Comparison of ENCODE assay signal across 21 cellular contexts in genomic region chr15:55564347-55565145, GRCh38. TPM values are rescaled to one million over a fixed set of nuclear protein-coding genes. Genes with fewer than 3 reads are reported as not detected.
A peak's percentile ranks its signal among the peaks of the same experiment; 100 is the strongest.
DNase-seq lines count a peak whose midpoint lies in the region; ATAC-seq, FAIRE-seq and TF ChIP-seq lines count a peak whose summit lies in the region.
"Had no signal": no experiment of that assay in that cellular context is flagged by ENCODE, and none has a peak within 500 bp of the region (broad histone marks: within the 10 kb centered on the region; RNA-seq: fewer than 3 reads in every experiment).

No MANE protein-coding gene starts in this region.

- H3K4me3 Mint-ChIP-seq in neural crest cell = no peak overlapping the region
- no peak overlapping the region for H3K4me3 Mint-ChIP-seq in stimulated activated effector memory CD8-positive, alpha-beta T cell treated with anti-CD3 and anti-CD28 coated beads, Interleukin-12 subunit alpha, Interleukin-12 subunit beta, amount 100 ng/mL, for 72 hours
- H3K4me3 Mint-ChIP-seq: activated naive CD8-positive, alpha-beta T cell treated with anti-CD3 and anti-CD28 coated beads, Interleukin-2, amount 10 ng/mL, durations not matched to agents 7 days and 5 days; activated T-cell treated with anti-CD3 and anti-CD28 coated beads, Interleukin-2, amount 50 U/mL, for 4 hours had no signal

- no peak overlapping the region for H3K27ac Mint-ChIP-seq in neural crest cell (ENCODE audit: unreplicated experiment)
- no peak overlapping the region for H3K27ac Mint-ChIP-seq in stimulated activated effector memory CD8-positive, alpha-beta T cell treated with anti-CD3 and anti-CD28 coated beads, Interleukin-12 subunit alpha, Interleukin-12 subunit beta, amount 100 ng/mL, for 72 hours
- H3K27ac Mint-ChIP-seq: activated naive CD8-positive, alpha-beta T cell treated with anti-CD3 and anti-CD28 coated beads, Interleukin-2, amount 10 ng/mL, durations not matched to agents 7 days and 5 days had no signal

- H3K36me3 Mint-ChIP-seq in neural crest cell (ENCODE audit: low read depth) = peaks cover 53% of the 10 kb centered on the region
- H3K36me3 Mint-ChIP-seq in stimulated activated effector memory CD8-positive, alpha-beta T cell treated with anti-CD3 and anti-CD28 coated beads, Interleukin-12 subunit alpha, Interleukin-12 subunit beta, amount 100 ng/mL, for 72 hours = no peaks in the 10 kb centered on the region
- H3K36me3 Mint-ChIP-seq: activated naive CD8-positive, alpha-beta T cell treated with anti-CD3 and anti-CD28 coated beads, Interleukin-2, amount 10 ng/mL, durations not matched to agents 7 days and 5 days had no signal

- H3K4me2 ChIP-seq in Loucy (ENCODE audit: low read depth, low read length, poor library complexity, severe bottlenecking) (no peak overlapping the region), K562 (ENCODE audit: insufficient read depth, low read length) (no peak overlapping the region)

- H3K27me3 Mint-ChIP-seq in neural crest cell (ENCODE audit: low read depth) = no peaks in the 10 kb centered on the region

- TF ChIP-seq EP300 in K562 (IDR thresholded peaks at IDR 0.05; ENCODE audit: low read length) = no peak
- TF ChIP-seq EP300 in gastroesophageal sphincter (IDR thresholded peaks at IDR 0.05) = no peak

- no peaks in the 10 kb centered on the region for H3F3A ChIP-seq in Loucy (ENCODE audit: low read depth)

- no peaks in the 10 kb centered on the region for H3K4me1 Mint-ChIP-seq in neural crest cell
- no peaks in the 10 kb centered on the region for H3K4me1 Mint-ChIP-seq in stimulated activated effector memory CD8-positive, alpha-beta T cell treated with anti-CD3 and anti-CD28 coated beads, Interleukin-12 subunit alpha, Interleukin-12 subunit beta, amount 100 ng/mL, for 72 hours
- H3K4me1 Mint-ChIP-seq: activated naive CD8-positive, alpha-beta T cell treated with anti-CD3 and anti-CD28 coated beads, Interleukin-2, amount 10 ng/mL, durations not matched to agents 7 days and 5 days had no signal

- H3K9me2 ChIP-seq in Loucy (replicated peaks; ENCODE audit: low read depth, low read length) = no peaks in the 10 kb centered on the region

- H3K27ac ChIP-seq in K562 (ENCODE audit: extremely low read depth, low read depth, low read length) (no peak overlapping the region), gastroesophageal sphincter (no peak overlapping the region)
- H3K27ac ChIP-seq: heart right ventricle, psoas muscle, RWPE1, suprapubic skin had no signal

- TF ChIP-seq POLR2A in K562 (conservative IDR thresholded peaks at IDR 0.05) = no peak
- no peak for TF ChIP-seq POLR2A in gastroesophageal sphincter (IDR thresholded peaks at IDR 0.05)

- CTCF ChIA-PET in K562 (lab: Yijun Ruan, JAX; ENCODE audit: low intra/inter-chr PET ratio) = no interaction called here

- H3K36me3 ChIP-seq in Loucy (ENCODE audit: insufficient read depth, low read length) (no peaks in the 10 kb centered on the region), K562 (ENCODE audit: control insufficient read depth, insufficient read depth, low read length) (no peaks in the 10 kb centered on the region), gastroesophageal sphincter (no peaks in the 10 kb centered on the region)
- H3K36me3 ChIP-seq: heart right ventricle, suprapubic skin had no signal

- H3K9me3 Mint-ChIP-seq in neural crest cell = peaks cover 24% of the 10 kb centered on the region
- no peaks in the 10 kb centered on the region for H3K9me3 Mint-ChIP-seq in stimulated activated effector memory CD8-positive, alpha-beta T cell treated with anti-CD3 and anti-CD28 coated beads, Interleukin-12 subunit alpha, Interleukin-12 subunit beta, amount 100 ng/mL, for 72 hours

- peak; percentile 87 for ATAC-seq in K562
- no peak for ATAC-seq in gastroesophageal sphincter
- ATAC-seq in stimulated activated effector memory CD8-positive, alpha-beta T cell treated with anti-CD3 and anti-CD28 coated beads, Interleukin-12 subunit alpha, Interleukin-12 subunit beta, amount 100 ng/mL, for 72 hours = no peak
- ATAC-seq: activated T-cell treated with anti-CD3 and anti-CD28 coated beads, Interleukin-2, amount 50 U/mL, for 4 hours; heart right ventricle; left colon; psoas muscle had no signal

- no peaks in the 10 kb centered on the region for H4K20me1 ChIP-seq in Loucy (ENCODE audit: insufficient read depth, low read length, poor library complexity, severe bottlenecking)
- H4K20me1 ChIP-seq in K562 (replicated peaks; ENCODE audit: control insufficient read depth, insufficient read depth, low read length) = no peaks in the 10 kb centered on the region

- H3K79me2 ChIP-seq in Loucy (ENCODE audit: insufficient read depth, low read length) (no peaks in the 10 kb centered on the region), K562 (ENCODE audit: control insufficient read depth, insufficient read depth, low read length) (no peaks in the 10 kb centered on the region)

- no peaks in the 10 kb centered on the region for H3K9me1 ChIP-seq in K562 (ENCODE audit: control insufficient read depth, insufficient read depth, low read length)

- DNase-seq in GM12864 (ENCODE audit: low read depth) (no peak), K562 (ENCODE audit: extremely low read depth in 1 of 4, low spot score in 3 of 4) (peak in 1 of 4 experiments; percentile 10), neural crest cell (ENCODE audit: low read depth, low spot score) (no peak), SIG-M5 treated with dmso at 0.1 percent for 504 hours (lab: John Stamatoyannopoulos, UW; ENCODE audit: unreplicated experiment) (no peak)
- DNase-seq in stimulated activated effector memory CD8-positive, alpha-beta T cell treated with anti-CD3 and anti-CD28 coated beads, Interleukin-12 subunit alpha, Interleukin-12 subunit beta, amount 100 ng/mL, for 72 hours (ENCODE audit: low spot score in 2 of 2) = no peak
- DNase-seq: activated CD4-positive, alpha-beta T cell treated with anti-CD3 and anti-CD28 coated beads, Interleukin-2, amount 50 U/mL, for 1 hour; activated naive CD8-positive, alpha-beta T cell treated with anti-CD3 and anti-CD28 coated beads, Interleukin-2, amount 10 ng/mL, durations not matched to agents 7 days and 5 days; activated T-cell treated with anti-CD3 and anti-CD28 coated beads, Interleukin-2, amount 50 U/mL, for 4 hours; C1 segment of cervical spinal cord; EL; heart right ventricle; left colon; NCI-H1417 treated with DMSO at 0.1 percent for 48 hours; NCI-H510A; psoas muscle had no signal

- H3K9me3 ChIP-seq in Loucy (ENCODE audit: insufficient read depth, low read depth, low read length) = no peaks in the 10 kb centered on the region; the same call in 1 of the 2 replicates
- H3K9me3 ChIP-seq in K562 (replicated peaks; ENCODE audit: control insufficient read depth, insufficient read depth, low read depth, low read length) = no peaks in the 10 kb centered on the region
- H3K9me3 ChIP-seq in gastroesophageal sphincter = peaks cover 0 to 18% (median 0%) of the 10 kb centered on the region in 3 donors
- H3K9me3 ChIP-seq: suprapubic skin had no signal

- FAIRE-seq in K562 (lab: Jason Lieb, UNC) = no peak
- FAIRE-seq: endothelial cell of umbilical vein had no signal

- in situ Hi-C loops in K562 (cut with MboI) = no loop called here

- peak; percentile 15 for TF ChIP-seq CTCF in GM12864 (IDR thresholded peaks at IDR 0.05; ENCODE audit: low read depth, low read length, missing control alignments)
- TF ChIP-seq CTCF in Loucy (conservative IDR thresholded peaks at IDR 0.05; ENCODE audit: low read length) = peak; percentile 44
- TF ChIP-seq CTCF in K562 (IDR thresholded peaks at IDR 0.05 in 2 of 3, conservative IDR thresholded peaks at IDR 0.05 in 1 of 3; ENCODE audit: insufficient read depth in 2 of 3, low read depth in 1 of 3, low read length in 3 of 3) = peak; percentile 13 to 41 (median 32); a peak in 2 of 6 replicates
- peak; percentile 23 for TF ChIP-seq CTCF in neural crest cell (conservative IDR thresholded peaks at IDR 0.05)
- TF ChIP-seq CTCF in gastroesophageal sphincter (IDR thresholded peaks at IDR 0.05) = no peak

- POLR2A ChIA-PET in K562 (lab: Yijun Ruan, JAX) = no interaction called here

- H3K9ac ChIP-seq in Loucy (ENCODE audit: low read depth, low read length, poor library complexity, severe bottlenecking) (no peak overlapping the region), K562 (ENCODE audit: insufficient read depth in 1 of 2, low read depth in 2 of 2, low read length in 2 of 2) (no peak overlapping the region)

- intact Hi-C loops in K562 (cut with micrococcal nuclease) = no loop called here

- H3K27me3 ChIP-seq in Loucy (ENCODE audit: insufficient read depth, low read length, poor library complexity, severe bottlenecking) = no peaks in the 10 kb centered on the region
- H3K27me3 ChIP-seq in K562 (ENCODE audit: control insufficient read depth in 2 of 2, insufficient read depth in 2 of 2, low read length in 2 of 2) = no peaks in the 10 kb centered on the region
- H3K27me3 ChIP-seq in gastroesophageal sphincter = no peaks in the 10 kb centered on the region
- H3K27me3 ChIP-seq: heart right ventricle, suprapubic skin had no signal

- peaks cover 8% of the 10 kb centered on the region for H3K4me1 ChIP-seq in Loucy (ENCODE audit: insufficient read depth, low read length, poor library complexity, severe bottlenecking)
- no peaks in the 10 kb centered on the region for H3K4me1 ChIP-seq in K562 (replicated peaks in 1 of 2; ENCODE audit: control insufficient read depth in 2 of 2, insufficient read depth in 2 of 2, low read length in 2 of 2)
- no peaks in the 10 kb centered on the region for H3K4me1 ChIP-seq in gastroesophageal sphincter
- H3K4me1 ChIP-seq: heart right ventricle, psoas muscle, suprapubic skin had no signal

- H3K4me3 ChIP-seq in GM12864 (ENCODE audit: low read depth, low read length) (no peak overlapping the region), Loucy (ENCODE audit: low read length, poor library complexity, severe bottlenecking) (no peak overlapping the region), K562 (no peak overlapping the region), gastroesophageal sphincter (no peak overlapping the region)
- H3K4me3 ChIP-seq: heart right ventricle, psoas muscle, suprapubic skin had no signal

- WGBS in K562 (ENCODE audit: insufficient coverage, low coverage, missing lambda C conversion rate) = 8% methylated on average over 2 of the region's 2 CpGs
- 87 to 100% methylated on average over 2 of the region's 2 CpGs for WGBS in gastroesophageal sphincter (ENCODE audit: low coverage in 1 of 2), 2 donors

- H2AFZ ChIP-seq in Loucy (ENCODE audit: low read length) (no peak overlapping the region), K562 (ENCODE audit: low read depth, low read length) (no peak overlapping the region)

- no TSS peak for BruUV-seq in K562 (replicated peaks; lab: Mats Ljungman, UMichigan)

- no peak for TF ChIP-seq RAD21 in K562 (CRISPR knock-in tag; conservative IDR thresholded peaks at IDR 0.05 in 1 of 2, IDR thresholded peaks at IDR 0.05 in 1 of 2)

RNA-seq across cellular contexts. Expression of gene PYGO1, which starts 23.6 kb away (rescaled TPM):
- not detected in 2 replicates for total RNA-seq in K562 (2011; cell fraction: chromatin; rRNA removed; ENCODE audit: low replicate concordance)
- total RNA-seq in K562 (2011; cell fraction: nucleolus; rRNA removed) = not detected in 2 replicates
- not detected in 2 replicates for total RNA-seq in K562 (2011; cell fraction: nucleoplasm; rRNA removed)
- total RNA-seq in K562 (2014; rRNA removed) (not detected in 2 replicates), K562 (2014; rRNA removed; fragmentation: Illumina TruSeq; extraction: Trizol) (0.04 TPM in 1 of 2 replicates, not detected in the other), K562 (2015; rRNA removed; fragmentation: Illumina TruSeq; extraction: Trizol) (not detected in 2 replicates), K562 (2021) (0.07 TPM in 1 of 2 replicates, not detected in the other), neural crest cell (32.2 and 35.4 TPM in 2 replicates), gastroesophageal sphincter (10 to 100 TPM; 17.3 to 22.2 (median 20.9) TPM)
- polyA plus RNA-seq in K562 (2011; rRNA removed) (0.04 TPM in 1 of 2 replicates, not detected in the other), K562 (2014; fragmentation: Illumina TruSeq; extraction: Trizol) (not detected in 2 replicates), K562 (2014; fragmentation: Nextera tagmentation; extraction: Ambion mirVana) (under 1 TPM in 1 of 2 experiments, not detected in 1; under 0.01 TPM), K562 (2014; rRNA removed) (0.01 TPM in 1 of 2 replicates, not detected in the other)
- not detected in 2 replicates for polyA plus RNA-seq in K562 (2011; cell fraction: cytosol; rRNA removed)
- polyA plus RNA-seq in K562 (2011; cell fraction: nucleus; rRNA removed) = not detected in 2 replicates
- polyA plus RNA-seq in K562 (2012) = 0.01 TPM in 1 of 2 replicates, not detected in the other
- polyA minus RNA-seq in K562 (2011; rRNA and poly(A)+ RNA removed) = 0.15 TPM in 1 of 2 replicates, not detected in the other
- not detected in 2 replicates for polyA minus RNA-seq in K562 (2011; cell fraction: cytosol; rRNA and poly(A)+ RNA removed)
- polyA minus RNA-seq in K562 (2011; cell fraction: nucleus; rRNA and poly(A)+ RNA removed) = not detected in 2 replicates
- total RNA-seq: activated naive CD8-positive, alpha-beta T cell treated with anti-CD3 and anti-CD28 coated beads, Interleukin-2, amount 10 ng/mL, durations not matched to agents 7 days and 5 days; T-helper 2 cell treated with Interferon-gamma antibody and Interleukin-4, amounts not matched to agents 100 ng/mL and 5 ng/mL, for 36 hours had no signal

RNA-seq across cellular contexts. Expression of gene DNAAF4, which starts 56.5 kb away (rescaled TPM):
- total RNA-seq in K562 (2011; cell fraction: chromatin; rRNA removed; ENCODE audit: low replicate concordance) = 0.72 TPM in 1 of 2 replicates, not detected in the other
- 0.50 TPM in 1 of 2 replicates, not detected in the other for total RNA-seq in K562 (2011; cell fraction: nucleolus; rRNA removed)
- total RNA-seq in K562 (2011; cell fraction: nucleoplasm; rRNA removed) = not detected in 2 replicates
- total RNA-seq in K562 (2014; rRNA removed) = 0.29 and 0.32 TPM in 2 replicates
- total RNA-seq in K562 (2014; rRNA removed; fragmentation: Illumina TruSeq; extraction: Trizol) = 0.38 and 0.40 TPM in 2 replicates
- 0.54 and 0.75 TPM in 2 replicates for total RNA-seq in K562 (2015; rRNA removed; fragmentation: Illumina TruSeq; extraction: Trizol)
- 0.18 TPM in 1 of 2 replicates, not detected in the other for total RNA-seq in K562 (2021)
- 0.10 and 0.24 TPM in 2 replicates for polyA plus RNA-seq in K562 (2011; rRNA removed)
- polyA plus RNA-seq in K562 (2011; cell fraction: cytosol; rRNA removed) = 0.13 and 0.21 TPM in 2 replicates
- polyA plus RNA-seq in K562 (2011; cell fraction: nucleus; rRNA removed) = not detected in 2 replicates
- 0.22 and 0.71 TPM in 2 replicates for polyA plus RNA-seq in K562 (2012)
- 0.18 and 0.36 TPM in 2 replicates for polyA plus RNA-seq in K562 (2014; fragmentation: Illumina TruSeq; extraction: Trizol)
- 1 to 10 TPM in 1 of 2 experiments, under 1 TPM in 1; 0.89 to 1.4 TPM for polyA plus RNA-seq in K562 (2014; fragmentation: Nextera tagmentation; extraction: Ambion mirVana)
- 2.0 TPM in 2 replicates for polyA plus RNA-seq in K562 (2014; rRNA removed)
- 0.24 TPM in 1 of 2 replicates, not detected in the other for polyA minus RNA-seq in K562 (2011; rRNA and poly(A)+ RNA removed)
- 1.8 TPM in 1 of 2 replicates, not detected in the other for polyA minus RNA-seq in K562 (2011; cell fraction: cytosol; rRNA and poly(A)+ RNA removed)
- 0.22 and 0.27 TPM in 2 replicates for polyA minus RNA-seq in K562 (2011; cell fraction: nucleus; rRNA and poly(A)+ RNA removed)
- total RNA-seq in neural crest cell = 5.1 and 5.3 TPM in 2 replicates
- 1 to 10 TPM in 2 of 4 donors, under 1 TPM in 1, not detected in 1; 0.40 to 3.5 (median 1.5) TPM for total RNA-seq in gastroesophageal sphincter
- total RNA-seq: activated naive CD8-positive, alpha-beta T cell treated with anti-CD3 and anti-CD28 coated beads, Interleukin-2, amount 10 ng/mL, durations not matched to agents 7 days and 5 days; T-helper 2 cell treated with Interferon-gamma antibody and Interleukin-4, amounts not matched to agents 100 ng/mL and 5 ng/mL, for 36 hours had no signal

Comparison
In these comparisons a context has a peak if more than half of its experiments do, and no peak if none do; other contexts are left out.
1. CTCF ChIP-seq: peak in GM12864 (single experiment), Loucy (single experiment), K562 (3 of 3) and neural crest cell (single experiment); none in gastroesophageal sphincter (0 of 4).
2. RNA of gene PYGO1, which starts 23.6 kb away (total RNA-seq): 32.2 to 35.4 TPM in neural crest cell and 17.3 to 22.2 TPM in gastroesophageal sphincter; 0.04 to 0.07 TPM in K562; every median in the first group is over 10 times any median in the second.